ENCODE assay signal across 10 cellular contexts in the genomic region with DNA sequence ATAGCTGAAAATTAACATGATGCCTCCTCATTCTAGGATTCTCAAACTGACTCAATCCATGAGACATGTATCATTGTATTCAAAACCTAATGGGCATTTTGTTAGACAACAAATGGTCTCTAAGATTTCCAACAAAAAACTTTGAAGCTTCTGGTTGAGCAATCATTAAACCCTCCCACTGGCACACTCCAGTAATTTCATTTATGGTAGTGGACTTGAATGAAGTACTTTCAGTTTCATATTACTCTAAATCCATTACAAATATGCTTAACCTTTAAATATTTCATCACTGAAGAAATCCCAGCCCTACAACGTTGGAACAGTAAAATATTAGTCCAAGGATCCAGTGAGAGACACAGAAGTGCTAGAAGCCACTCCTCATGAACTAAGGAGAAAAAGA. TPM values are rescaled to one million over a fixed set of nuclear protein-coding genes. Genes with fewer than 3 reads are reported as not detected.
A peak's percentile ranks its signal among the peaks of the same experiment; 100 is the strongest.
DNase-seq lines count a peak whose midpoint lies in the region; ATAC-seq and TF ChIP-seq lines count a peak whose summit lies in the region.
"Had no signal": no experiment of that assay in that cellular context is flagged by ENCODE, and none has a peak within 500 bp of the region (broad histone marks: within the 10 kb centered on the region; RNA-seq: fewer than 3 reads in every experiment).

No MANE protein-coding gene starts in this region.

- H3K36me3 ChIP-seq in esophagus muscularis mucosa, result no peaks in the 10 kb centered on the region

- H3K9me3 Mint-ChIP-seq in natural killer cell (no peaks in the 10 kb centered on the region), chondrocyte (ENCODE audit: low read depth) (peaks cover 5% of the 10 kb centered on the region)

- H3K4me1 ChIP-seq in esophagus muscularis mucosa, result peaks cover 0 to 9% (median 4%) of the 10 kb centered on the region in 4 donors

- H3K27ac Mint-ChIP-seq in natural killer cell, result peak overlapping the region in 1 of 2 donors; percentile 50
- no peak overlapping the region for H3K27ac Mint-ChIP-seq in chondrocyte (ENCODE audit: unreplicated experiment)

- DNase-seq in CD1c-positive myeloid dendritic cell (ENCODE audit: extremely low spot score) (peak; percentile 2), NOMO-1 treated with DMSO at 0.1 percent for 48 hours (lab: John Stamatoyannopoulos, UW; ENCODE audit: unreplicated experiment) (peak; percentile 14), esophagus muscularis mucosa (ENCODE audit: extremely low spot score) (no peak), natural killer cell (no peak), caudate nucleus (lab: John Stamatoyannopoulos, UW) (no peak), chondrocyte (ENCODE audit: low spot score) (no peak), NCI-H1105 (lab: John Stamatoyannopoulos, UW) (no peak)
- DNase-seq: activated CD4-positive, alpha-beta T cell treated with anti-CD3 and anti-CD28 coated beads, Interleukin-2, amount 50 U/mL, for 4 hours; NCI-H187 treated with DMSO at 0.1 percent for 48 hours had no signal

- H3K4me3 ChIP-seq in esophagus muscularis mucosa, result peak overlapping the region; percentile 23 to 55 (median 42)

- no peaks in the 10 kb centered on the region for H3K9me3 ChIP-seq in esophagus muscularis mucosa

- H3K4me1 Mint-ChIP-seq in natural killer cell (peaks cover 7 to 11% of the 10 kb centered on the region in 2 donors), chondrocyte (ENCODE audit: low read depth) (no peaks in the 10 kb centered on the region)

- intact Hi-C loops in esophagus muscularis mucosa (cut with DNase I) (no loop called here), natural killer cell (cut with micrococcal nuclease) (no loop called here)

- 4% methylated on average over 1 of the region's 1 CpG for WGBS in esophagus muscularis mucosa

- no peak for TF ChIP-seq POLR2A in esophagus muscularis mucosa (IDR thresholded peaks at IDR 0.05; ENCODE audit: low read depth)

- H3K27ac ChIP-seq in esophagus muscularis mucosa (replicated peaks in 1 of 4), result peak overlapping the region; percentile 16 to 60 (median 52)
- H3K27ac ChIP-seq in caudate nucleus (ENCODE audit: low read depth, low read length), result no peak overlapping the region

- peaks cover 0 to 3% of the 10 kb centered on the region in 2 donors for H3K27me3 Mint-ChIP-seq in natural killer cell (ENCODE audit: low read depth in 2 of 2)
- H3K27me3 Mint-ChIP-seq in chondrocyte (ENCODE audit: low read depth), result peaks cover 4% of the 10 kb centered on the region

- ATAC-seq in natural killer cell (peak in 1 of 3 donors; percentile 37), GM19351 (IDR thresholded peaks at IDR 0.05; ENCODE audit: unreplicated experiment) (no peak)

- H3K27me3 ChIP-seq in esophagus muscularis mucosa, result no peaks in the 10 kb centered on the region

- TF ChIP-seq EP300 in esophagus muscularis mucosa (IDR thresholded peaks at IDR 0.05), result no peak

- H3K36me3 Mint-ChIP-seq in natural killer cell (no peaks in the 10 kb centered on the region), chondrocyte (ENCODE audit: low read depth) (no peaks in the 10 kb centered on the region)

- TF ChIP-seq CTCF in esophagus muscularis mucosa (IDR thresholded peaks at IDR 0.05), result no peak
- no peak for TF ChIP-seq CTCF in natural killer cell (IDR thresholded peaks at IDR 0.05)
- no peak for TF ChIP-seq CTCF in chondrocyte (IDR thresholded peaks at IDR 0.05)

- peak overlapping the region; percentile 65 for H3K4me3 Mint-ChIP-seq in natural killer cell
- no peak overlapping the region for H3K4me3 Mint-ChIP-seq in chondrocyte (ENCODE audit: unreplicated experiment)

RNA-seq across cellular contexts. Expression of gene GBP6, which starts 43.5 kb away (rescaled TPM):
- under 1 TPM in 1 of 4 donors, not detected in 3; under 0.01 TPM for total RNA-seq in esophagus muscularis mucosa
- under 1 TPM; 0.23 to 0.40 (median 0.39) TPM for total RNA-seq in natural killer cell
- not detected in 3 replicates for total RNA-seq in chondrocyte

Comparison
In these comparisons a context has a peak if more than half of its experiments do, and no peak if none do; other contexts are left out.
1. DNase-seq: peak in CD1c-positive myeloid dendritic cell (single experiment) and NOMO-1 treated with DMSO at 0.1 percent for 48 hours (single experiment); none in esophagus muscularis mucosa (single experiment), natural killer cell (single experiment), caudate nucleus (0 of 61), chondrocyte (single experiment) and NCI-H1105 (single experiment).